10 cellular contexts compared by ENCODE assay signal in the genomic region with DNA sequence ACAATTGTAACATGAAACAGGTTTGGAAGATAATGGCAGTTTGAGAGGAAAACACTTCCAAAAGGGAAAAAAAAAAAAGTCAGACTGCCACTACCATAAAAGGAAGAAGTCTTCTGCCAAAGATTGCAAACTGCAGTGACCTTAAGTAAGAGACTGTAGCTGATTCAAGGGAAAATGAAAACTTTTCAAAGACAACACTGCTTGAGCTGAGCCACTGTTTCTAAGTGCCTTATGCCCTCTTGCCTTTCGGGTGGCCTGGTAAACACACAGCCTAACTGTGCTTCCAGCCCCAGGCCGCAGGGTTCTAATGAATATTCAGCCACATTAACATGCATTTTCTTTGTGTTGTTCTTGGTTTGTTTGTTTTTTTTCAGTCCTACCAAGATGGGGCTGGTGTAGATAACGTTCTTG.
DNase-seq lines count a peak whose midpoint lies in the region; FAIRE-seq and TF ChIP-seq lines count a peak whose summit lies in the region.
"Had no signal": no experiment of that assay in that cellular context is flagged by ENCODE, and none has a peak within 500 bp of the region (broad histone marks: within the 10 kb centered on the region; RNA-seq: fewer than 3 reads in every experiment).

No MANE protein-coding gene starts in this region.

- H3K27ac ChIP-seq in SJSA1 = 0 out of 2 replicates have a peak overlapping the region, but pooled peaks have one; percentile 6
- no peak overlapping the region for H3K27ac ChIP-seq in suprapubic skin
- H3K27ac ChIP-seq: VCaP had no signal

- peaks cover 66% of the 10 kb centered on the region for H3K4me1 Mint-ChIP-seq in osteocyte (ENCODE audit: unreplicated experiment)

- no peaks in the 10 kb centered on the region for H3K9me3 ChIP-seq in SJSA1 (replicated peaks)
- no peaks in the 10 kb centered on the region for H3K9me3 ChIP-seq in suprapubic skin

- DNase-seq in Caki2 (ENCODE audit: low read depth) (peak; percentile 12), SJSA1 (ENCODE audit: low read depth in 1 of 2, low spot score in 2 of 2) (peak in 1 of 2 experiments; percentile 26), globus pallidus (ENCODE audit: low spot score) (peak; percentile 8), osteocyte (ENCODE audit: extremely low spot score, unreplicated experiment) (no peak), suprapubic skin (ENCODE audit: low spot score in 2 of 2) (no peak), NCI-H82 (lab: John Stamatoyannopoulos, UW) (no peak), GM12892 (ENCODE audit: insufficient read length) (no peak)
- no peak for DNase-seq in stimulated activated naive CD4-positive, alpha-beta T cell treated with Interleukin-2 at 50 U/mL for 16 hours (lab: John Stamatoyannopoulos, UW)
- DNase-seq: NCI-H2081 treated with DMSO at 0.1 percent for 48 hours had no signal

- TF ChIP-seq EP300 in suprapubic skin (IDR thresholded peaks at IDR 0.05) = no peak

- peak overlapping the region; percentile 24 for H3K4me3 Mint-ChIP-seq in osteocyte (ENCODE audit: unreplicated experiment)

- TF ChIP-seq CTCF in osteocyte (IDR thresholded peaks at IDR 0.05) (no peak), suprapubic skin (IDR thresholded peaks at IDR 0.05) (no peak)

- H3K36me3 ChIP-seq in SJSA1 (no peaks in the 10 kb centered on the region), suprapubic skin (no peaks in the 10 kb centered on the region)

- no peaks in the 10 kb centered on the region for H3K36me3 Mint-ChIP-seq in osteocyte (ENCODE audit: unreplicated experiment)

- H3K27me3 Mint-ChIP-seq in osteocyte (ENCODE audit: unreplicated experiment) = no peaks in the 10 kb centered on the region

- peak overlapping the region; percentile 90 for H3K27ac Mint-ChIP-seq in osteocyte (ENCODE audit: unreplicated experiment)

- peaks cover 3% of the 10 kb centered on the region for H3K9me3 Mint-ChIP-seq in osteocyte (ENCODE audit: unreplicated experiment)

- no peaks in the 10 kb centered on the region for H3K27me3 ChIP-seq in SJSA1 (replicated peaks)
- no peaks in the 10 kb centered on the region for H3K27me3 ChIP-seq in suprapubic skin

- H3K4me1 ChIP-seq in SJSA1 (replicated peaks) = peaks cover 36% of the 10 kb centered on the region
- peaks cover 4% of the 10 kb centered on the region for H3K4me1 ChIP-seq in suprapubic skin

- in situ Hi-C loops in Caki2 (cut with HindIII; ENCODE audit: low pct_unique_long_range_greater_than_20kb, low sequenced_read_pairs) = no loop called here

- H3K4me3 ChIP-seq in SJSA1 (no peak overlapping the region), suprapubic skin (no peak overlapping the region)

- 56% methylated on average over 3 of the region's 3 CpGs for WGBS in suprapubic skin

- TF ChIP-seq POLR2A in suprapubic skin (IDR thresholded peaks at IDR 0.05) = no peak
- TF ChIP-seq POLR2A in GM12892 (IDR thresholded peaks at IDR 0.05; ENCODE audit: low read depth, low read length) = no peak

- FAIRE-seq in GM12892 (lab: Jason Lieb, UNC) = no peak

Comparison
In these comparisons a context has a peak if more than half of its experiments do, and no peak if none do; other contexts are left out.
1. DNase-seq: peak in Caki2 (single experiment) and globus pallidus (single experiment); none in osteocyte (single experiment), suprapubic skin (0 of 2), stimulated activated naive CD4-positive, alpha-beta T cell treated with Interleukin-2 at 50 U/mL for 16 hours (single experiment), NCI-H82 (single experiment) and GM12892 (single experiment).